Comparison of ENCODE assay signal across 21 cellular contexts in genomic region chr9:6565312-6565711, GRCh38.
DNase-seq lines count a peak whose midpoint lies in the region; TF ChIP-seq lines count a peak whose summit lies in the region.
"Had no signal": no experiment of that assay in that cellular context is flagged by ENCODE, and none has a peak within 500 bp of the region (broad histone marks: within the 10 kb centered on the region; RNA-seq: fewer than 3 reads in every experiment).

No MANE protein-coding gene starts in this region.

- H3K79me2 ChIP-seq in mammary epithelial cell (ENCODE audit: insufficient read depth, low read length): no peaks in the 10 kb centered on the region

- H3K27me3 ChIP-seq in breast epithelium: no peaks in the 10 kb centered on the region
- H3K27me3 ChIP-seq in mammary epithelial cell (ENCODE audit: insufficient read depth, low read length): no peaks in the 10 kb centered on the region
- no peaks in the 10 kb centered on the region for H3K27me3 ChIP-seq in A673 (replicated peaks; ENCODE audit: insufficient read depth, low read depth, low read length, poor library complexity)
- H3K27me3 ChIP-seq: adrenal gland, stomach, upper lobe of left lung had no signal

- in situ Hi-C loops in mammary epithelial cell (cut with MboI; ENCODE audit: low sequenced_read_pairs in 2 of 2): loop anchor here (5.0 to 10.0 kb wide), 2 partner anchors 211 to 213 kb away; no protein-coding TSS in a partner anchor

- CTCF ChIA-PET in MCF 10A (lab: Yijun Ruan, JAX) (interaction anchor here (0.6 to 7.2 kb wide), 8 partner anchors 12 to 916 kb away, joined by 3 to 151 read pairs (median 4); no protein-coding TSS in a partner anchor), mammary epithelial cell (lab: Charles Lee; ENCODE audit: low non-redundant PET) (no interaction called here), A673 (lab: Charles Lee) (no interaction called here)

- H3K4me1 Mint-ChIP-seq in MCF 10A (ENCODE audit: insufficient read depth, unreplicated experiment): peaks cover 19% of the 10 kb centered on the region
- H3K4me1 Mint-ChIP-seq: central memory CD8-positive, alpha-beta T cell; naive thymus-derived CD8-positive, alpha-beta T cell had no signal

- DNase-seq in MCF 10A (ENCODE audit: unreplicated experiment) (no peak), breast epithelium (ENCODE audit: low spot score in 2 of 2) (no peak), mammary epithelial cell (no peak), lung microvascular endothelial cell (ENCODE audit: low read depth in 2 of 2) (peak; percentile 18 to 33), epidermal melanocyte (ENCODE audit: insufficient read length, low spot score) (no peak), A673 (ENCODE audit: low spot score) (no peak), NCI-H2227 treated with DMSO at 0.1 percent for 48 hours (lab: John Stamatoyannopoulos, UW) (no peak), OCI-M1 (lab: John Stamatoyannopoulos, UW) (no peak)
- DNase-seq: ACHN; activated CD4-positive, CD25-positive, alpha-beta regulatory T cell treated with anti-CD3 and anti-CD28 coated beads, Interleukin-2, amount 50 U/mL, for 72 hours; adrenal gland; C1 segment of cervical spinal cord; effector memory CD8-positive, alpha-beta T cell; naive thymus-derived CD8-positive, alpha-beta T cell; NCI-H1694; NCI-H82; stomach; upper lobe of left lung had no signal

- intact Hi-C loops in MCF 10A (cut with micrococcal nuclease) (loop anchor here (5.0 kb wide), 1 partner anchor 68 kb away; no protein-coding TSS in a partner anchor), breast epithelium (cut with DNase I; ENCODE audit: low total_unique reads) (no loop called here), mammary epithelial cell (cut with micrococcal nuclease) (loop anchor here (5.0 to 10.0 kb wide), 2 partner anchors 413 to 681 kb away; no protein-coding TSS in a partner anchor), A673 (cut with micrococcal nuclease; ENCODE audit: unreplicated experiment) (loop anchor here (10.0 kb wide), 1 partner anchor 371 kb away; no protein-coding TSS in a partner anchor)

- POLR2A ChIA-PET in MCF 10A (lab: Yijun Ruan, JAX): interaction anchor here (0.6 to 4.3 kb wide), 3 partner anchors 100 to 154 kb away, joined by 3 to 30 read pairs (median 3); no protein-coding TSS in a partner anchor
- POLR2A ChIA-PET in A673 (lab: Charles Lee; ENCODE audit: low non-redundant PET): no interaction called here

- H3K27ac Mint-ChIP-seq in MCF 10A (ENCODE audit: low read depth, unreplicated experiment): peak overlapping the region; percentile 16
- H3K27ac Mint-ChIP-seq: activated T-helper 2 cell treated with anti-CD3 and anti-CD28 coated beads, Interferon-gamma antibody, Interleukin-2, Interleukin-4, amounts not matched to agents 10 μg/mL and 5 μg/mL and 100 μg/mL, durations not matched to agents 14 hours and 24 hours and 36 hours; effector memory CD8-positive, alpha-beta T cell; memory B cell had no signal

- no peaks in the 10 kb centered on the region for H4K20me1 ChIP-seq in mammary epithelial cell (ENCODE audit: insufficient read depth, low read length)

- H3K4me3 Mint-ChIP-seq in MCF 10A (ENCODE audit: unreplicated experiment): no peak overlapping the region
- H3K4me3 Mint-ChIP-seq: central memory CD8-positive, alpha-beta T cell; effector memory CD8-positive, alpha-beta T cell; memory B cell; naive thymus-derived CD8-positive, alpha-beta T cell had no signal

- H3K27me3 Mint-ChIP-seq in MCF 10A (ENCODE audit: insufficient read depth, unreplicated experiment): no peaks in the 10 kb centered on the region
- H3K27me3 Mint-ChIP-seq: central memory CD8-positive, alpha-beta T cell; effector memory CD8-positive, alpha-beta T cell; memory B cell had no signal

- H3K4me2 ChIP-seq in mammary epithelial cell (ENCODE audit: insufficient read depth, low read depth, low read length): no peak overlapping the region

- H3K9ac ChIP-seq in mammary epithelial cell (ENCODE audit: insufficient read depth, low read length): no peak overlapping the region

- dilution Hi-C loops in mammary epithelial cell (cut with HindIII; ENCODE audit: low sequenced_read_pairs): no loop called here

- no peaks in the 10 kb centered on the region for H3K36me3 Mint-ChIP-seq in MCF 10A (ENCODE audit: insufficient read depth, unreplicated experiment)
- H3K36me3 Mint-ChIP-seq: memory B cell; naive thymus-derived CD8-positive, alpha-beta T cell had no signal

- BruUV-seq in MCF 10A (replicated peaks; lab: Mats Ljungman, UMichigan) (no TSS peak), mammary epithelial cell (replicated peaks; lab: Mats Ljungman, UMichigan) (no TSS peak), A673 (replicated peaks; lab: Mats Ljungman, UMichigan) (no TSS peak)

- no peaks in the 10 kb centered on the region for H3K9me3 ChIP-seq in breast epithelium
- H3K9me3 ChIP-seq in mammary epithelial cell (replicated peaks; ENCODE audit: insufficient read depth, low read length): no peaks in the 10 kb centered on the region
- H3K9me3 ChIP-seq in A673 (ENCODE audit: low read depth, low read length, poor library complexity, severe bottlenecking): no peaks in the 10 kb centered on the region
- H3K9me3 ChIP-seq: adrenal gland, stomach, upper lobe of left lung had no signal

- no peaks in the 10 kb centered on the region for H3K9me3 Mint-ChIP-seq in MCF 10A (ENCODE audit: unreplicated experiment)
- H3K9me3 Mint-ChIP-seq: activated T-helper 2 cell treated with anti-CD3 and anti-CD28 coated beads, Interferon-gamma antibody, Interleukin-2, Interleukin-4, amounts not matched to agents 10 μg/mL and 5 μg/mL and 100 μg/mL, durations not matched to agents 14 hours and 24 hours and 36 hours; central memory CD8-positive, alpha-beta T cell; effector memory CD8-positive, alpha-beta T cell; memory B cell; naive thymus-derived CD8-positive, alpha-beta T cell had no signal

- TF ChIP-seq CTCF in MCF 10A (IDR thresholded peaks at IDR 0.05; ENCODE audit: unreplicated experiment) (no peak), breast epithelium (IDR thresholded peaks at IDR 0.05) (no peak), mammary epithelial cell (conservative IDR thresholded peaks at IDR 0.05 in 1 of 2, IDR thresholded peaks at IDR 0.05 in 1 of 2; ENCODE audit: extremely low read depth in 1 of 2, insufficient read depth in 1 of 2, low read depth in 1 of 2, low read length in 2 of 2) (no peak), A673 (conservative IDR thresholded peaks at IDR 0.05; ENCODE audit: low read depth, low read length) (no peak)

- H3K4me3 ChIP-seq in breast epithelium (no peak overlapping the region), mammary epithelial cell (replicated peaks in 1 of 3; ENCODE audit: insufficient read depth in 1 of 3, low read depth in 2 of 3, low read length in 3 of 3) (no peak overlapping the region), A673 (ENCODE audit: low read depth, low read length, poor library complexity, severe bottlenecking) (no peak overlapping the region)
- H3K4me3 ChIP-seq: adrenal gland, stomach, upper lobe of left lung had no signal

- 90% methylated on average over 8 of the region's 8 CpGs for WGBS in mammary epithelial cell (ENCODE audit: low coverage, missing lambda C conversion rate)

- H3K27ac ChIP-seq in breast epithelium (peak overlapping the region in 1 of 2 donors; percentile 32), mammary epithelial cell (ENCODE audit: insufficient read depth, low read depth, low read length) (peak overlapping the region; percentile 34), A673 (ENCODE audit: low read depth, low read length, poor library complexity, severe bottlenecking) (no peak overlapping the region)
- H3K27ac ChIP-seq: stomach, upper lobe of left lung had no signal

- TF ChIP-seq POLR2A in breast epithelium (IDR thresholded peaks at IDR 0.05): no peak

- H3K4me1 ChIP-seq in breast epithelium (no peaks in the 10 kb centered on the region), mammary epithelial cell (ENCODE audit: insufficient read depth, low read length) (peaks cover 39% of the 10 kb centered on the region), A673 (ENCODE audit: insufficient read depth, low read length, poor library complexity, severe bottlenecking) (no peaks in the 10 kb centered on the region)
- H3K4me1 ChIP-seq: stomach, upper lobe of left lung had no signal

- H3K36me3 ChIP-seq in breast epithelium: no peaks in the 10 kb centered on the region
- no peaks in the 10 kb centered on the region for H3K36me3 ChIP-seq in mammary epithelial cell (ENCODE audit: insufficient read depth, low read length)
- H3K36me3 ChIP-seq in A673 (ENCODE audit: insufficient read depth, low read length, poor library complexity, severe bottlenecking): no peaks in the 10 kb centered on the region
- H3K36me3 ChIP-seq: adrenal gland, stomach, upper lobe of left lung had no signal

- H2AFZ ChIP-seq in mammary epithelial cell (ENCODE audit: low read depth, low read length): peak overlapping the region; percentile 23

Comparison
In these comparisons a context has a peak if more than half of its experiments do, and no peak if none do; other contexts are left out.
1. DNase-seq: peak in lung microvascular endothelial cell (2 of 2); none in MCF 10A (single experiment), breast epithelium (0 of 2), mammary epithelial cell (single experiment), epidermal melanocyte (single experiment), A673 (single experiment), NCI-H2227 treated with DMSO at 0.1 percent for 48 hours (single experiment) and OCI-M1 (single experiment).